Comparison of ENCODE assay signal across 20 cellular contexts in the genomic region with DNA sequence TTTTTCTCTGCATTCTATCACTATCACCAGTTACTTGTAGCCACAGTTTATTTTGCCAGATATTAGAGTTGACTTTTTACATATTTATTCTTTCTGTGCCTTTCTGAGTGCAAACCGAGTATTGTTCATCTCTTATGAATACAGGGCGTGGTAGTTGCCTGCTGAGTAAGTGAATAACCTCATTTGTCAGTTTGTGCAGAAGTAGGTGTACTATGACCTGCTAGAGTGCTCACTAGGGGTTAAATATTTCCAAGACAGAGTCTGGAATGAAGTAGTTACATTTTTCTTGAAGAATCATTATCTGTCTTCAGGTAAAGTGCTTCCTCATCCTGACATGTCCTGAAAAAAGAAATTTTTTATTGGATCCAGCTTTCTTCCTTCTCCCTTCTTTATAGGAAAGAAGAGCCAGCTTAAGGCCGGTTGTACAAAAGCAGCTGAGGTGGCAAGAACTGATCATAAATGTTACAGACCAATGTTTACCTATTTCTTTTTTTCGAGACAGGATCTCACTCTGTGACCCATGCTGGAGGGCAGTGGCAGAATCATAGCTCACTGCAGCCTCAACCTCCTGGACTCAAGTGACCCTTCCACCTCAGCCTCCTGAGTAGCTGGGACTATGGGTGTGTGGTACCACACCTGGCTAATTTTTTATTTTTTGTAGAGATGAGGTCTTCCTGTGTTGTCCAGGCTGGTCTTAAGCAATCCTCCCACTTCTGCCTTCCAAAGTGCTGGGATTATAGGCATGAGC.
A peak's percentile ranks its signal among the peaks of the same experiment; 100 is the strongest.
DNase-seq lines count a peak whose midpoint lies in the region; ATAC-seq and TF ChIP-seq lines count a peak whose summit lies in the region.
"Had no signal": no experiment of that assay in that cellular context is flagged by ENCODE, and none has a peak within 500 bp of the region (broad histone marks: within the 10 kb centered on the region; RNA-seq: fewer than 3 reads in every experiment).

No MANE protein-coding gene starts in this region.

- no peak overlapping the region for H3K4ac ChIP-seq in H9 (ENCODE audit: low read depth, low read length)

- no peak for TF ChIP-seq EP300 in esophagus muscularis mucosa (IDR thresholded peaks at IDR 0.05)

- H3K18ac ChIP-seq in H9 (ENCODE audit: insufficient read length, low read depth, low read length) = no peak overlapping the region

- H3K4me2 ChIP-seq in H9 (ENCODE audit: insufficient read depth, insufficient read length, low read length) = no peak overlapping the region

- DNase-seq in H9 (no peak), NCI-H748 treated with DMSO at 0.1 percent for 48 hours (lab: John Stamatoyannopoulos, UW) (peak; percentile 48), renal cortical epithelial cell (ENCODE audit: low read depth) (peak; percentile 36), SIG-M5 (lab: John Stamatoyannopoulos, UW) (no peak), esophagus muscularis mucosa (ENCODE audit: extremely low spot score) (no peak), HUDEP-2 (lab: John Stamatoyannopoulos, UW; ENCODE audit: unreplicated experiment in 76 of 76) (no peak)
- DNase-seq in activated CD4-positive, alpha-beta T cell treated with anti-CD3 and anti-CD28 coated beads, Interleukin-2, amount 50 U/mL, for 48 hours = no peak
- DNase-seq: activated naive CD4-positive, alpha-beta T cell treated with anti-CD3 and anti-CD28 coated beads for 36 hours; BE2C; body of pancreas; dorsolateral prefrontal cortex; hippocampal formation; left ventricle myocardium superior; natural killer cell; NCI-H1694 treated with DMSO at 0.1 percent for 48 hours; NCI-H510A treated with DMSO at 0.1 percent for 48 hours; SW 1271; testis had no signal

- intact Hi-C loops in esophagus muscularis mucosa (cut with DNase I) = no loop called here

- peaks cover 13 to 14% of the 10 kb centered on the region in 2 experiments for H3K4me1 Mint-ChIP-seq in H9

- no peaks in the 10 kb centered on the region for H3K27me3 Mint-ChIP-seq in H9 (ENCODE audit: low read depth)

- no peak overlapping the region for H4K91ac ChIP-seq in H9 (ENCODE audit: insufficient read length, low read depth, low read length)

- H2BK120ac ChIP-seq in H9 (ENCODE audit: low read depth, low read length, poor library complexity, severe bottlenecking) = no peak overlapping the region

- no peak overlapping the region for H3K4me3 ChIP-seq in esophagus muscularis mucosa
- H3K4me3 ChIP-seq: body of pancreas, dorsolateral prefrontal cortex, testis had no signal

- H3K27ac ChIP-seq in H9 (ENCODE audit: insufficient read length, low read depth, low read length) (no peak overlapping the region), esophagus muscularis mucosa (replicated peaks in 1 of 4) (no peak overlapping the region)
- H3K27ac ChIP-seq: body of pancreas, dorsolateral prefrontal cortex, testis had no signal

- H3K36me3 Mint-ChIP-seq in H9 (ENCODE audit: insufficient read depth in 1 of 3, low read depth in 3 of 3) = no peaks in the 10 kb centered on the region
- H3K36me3 Mint-ChIP-seq: natural killer cell had no signal

- H4K5ac ChIP-seq in H9 (ENCODE audit: insufficient read length, low read depth, low read length) = no peak overlapping the region

- no peak overlapping the region for H3K56ac ChIP-seq in H9 (ENCODE audit: insufficient read length, low read depth, low read length)

- no peak overlapping the region for H3K9ac ChIP-seq in H9 (ENCODE audit: extremely low read depth, insufficient read length, low read length)

- no peak overlapping the region for H3K23ac ChIP-seq in H9 (ENCODE audit: insufficient read length, low read depth, low read length)

- H3K23me2 ChIP-seq in H9 (ENCODE audit: insufficient read length, low read depth, low read length, poor library complexity, severe bottlenecking) = no peaks in the 10 kb centered on the region

- H3K14ac ChIP-seq in H9 (ENCODE audit: insufficient read depth, low read length) = no peak overlapping the region

- no peak overlapping the region for H3T11ph ChIP-seq in H9 (ENCODE audit: low read length)

- H3K36me3 ChIP-seq in esophagus muscularis mucosa = no peaks in the 10 kb centered on the region
- H3K36me3 ChIP-seq: BE2C had no signal

- no peak overlapping the region for H2AFZ ChIP-seq in H9 (ENCODE audit: low read length)

- H2BK15ac ChIP-seq in H9 (ENCODE audit: low read depth, low read length) = no peak overlapping the region

- H3K79me2 ChIP-seq in H9 (ENCODE audit: insufficient read depth, low read length) = no peaks in the 10 kb centered on the region

- no peak for TF ChIP-seq POLR2A in esophagus muscularis mucosa (IDR thresholded peaks at IDR 0.05; ENCODE audit: low read depth)

- H3K9me3 ChIP-seq in H9 (ENCODE audit: control insufficient read depth, low read depth, low read length) (no peaks in the 10 kb centered on the region), esophagus muscularis mucosa (no peaks in the 10 kb centered on the region)
- H3K9me3 ChIP-seq: BE2C, body of pancreas, testis had no signal

- no peak overlapping the region for H2AK5ac ChIP-seq in H9 (ENCODE audit: insufficient read length, low read length)

- no CpG with 5 or more reads among the region's 4 CpGs for WGBS in H9 (ENCODE audit: extremely low coverage, insufficient read length, low lambda C conversion rate)
- WGBS in esophagus muscularis mucosa = 84% methylated on average over 4 of the region's 4 CpGs

- no peaks in the 10 kb centered on the region; the same call in 1 of the 2 replicates for H3K4me1 ChIP-seq in H9 (ENCODE audit: insufficient read depth, low read length)
- peaks cover 0 to 13% (median 7%) of the 10 kb centered on the region in 4 donors for H3K4me1 ChIP-seq in esophagus muscularis mucosa
- H3K4me1 ChIP-seq: BE2C, body of pancreas, testis had no signal

- no peaks in the 10 kb centered on the region for H3K9me3 Mint-ChIP-seq in H9
- H3K9me3 Mint-ChIP-seq: natural killer cell had no signal

- peak; percentile 78 for ATAC-seq in esophagus mucosa
- ATAC-seq: body of pancreas, natural killer cell, Panc1 had no signal

- no peak overlapping the region for H3K27ac Mint-ChIP-seq in H9
- H3K27ac Mint-ChIP-seq: activated naive CD4-positive, alpha-beta T cell treated with anti-CD3 and anti-CD28 coated beads for 36 hours; natural killer cell had no signal

- H3K27me3 ChIP-seq in H9 (ENCODE audit: insufficient read depth, low read length) (no peaks in the 10 kb centered on the region), esophagus muscularis mucosa (no peaks in the 10 kb centered on the region)
- H3K27me3 ChIP-seq: BE2C, body of pancreas, dorsolateral prefrontal cortex, testis had no signal

- peak overlapping the region; percentile 32 for H2BK20ac ChIP-seq in H9 (ENCODE audit: low read depth, low read length, poor library complexity, severe bottlenecking)

- no peak for TF ChIP-seq CTCF in H9 (conservative IDR thresholded peaks at IDR 0.05)
- TF ChIP-seq CTCF in esophagus muscularis mucosa (IDR thresholded peaks at IDR 0.05) = no peak

- H2BK5ac ChIP-seq in H9 (ENCODE audit: insufficient read length, low read length) = no peak overlapping the region

- no peak overlapping the region for H2BK12ac ChIP-seq in H9 (ENCODE audit: insufficient read length, low read depth, low read length)

- no peaks in the 10 kb centered on the region for H3K79me1 ChIP-seq in H9 (ENCODE audit: insufficient read depth, low read depth, low read length, poor library complexity, severe bottlenecking)

- H4K20me1 ChIP-seq in H9 (ENCODE audit: control insufficient read depth, insufficient read depth, insufficient read length) = no peaks in the 10 kb centered on the region

- H4K8ac ChIP-seq in H9 (replicated peaks; ENCODE audit: insufficient read length, low read depth, low read length) = no peak overlapping the region

- no peak overlapping the region for H3K4me3 Mint-ChIP-seq in H9
- H3K4me3 Mint-ChIP-seq: activated naive CD4-positive, alpha-beta T cell treated with anti-CD3 and anti-CD28 coated beads for 36 hours; natural killer cell had no signal

Comparison
In these comparisons a context has a peak if more than half of its experiments do, and no peak if none do; other contexts are left out.
1. DNase-seq: peak in NCI-H748 treated with DMSO at 0.1 percent for 48 hours (single experiment) and renal cortical epithelial cell (single experiment); none in H9 (single experiment), SIG-M5 (single experiment), esophagus muscularis mucosa (single experiment), activated CD4-positive, alpha-beta T cell treated with anti-CD3 and anti-CD28 coated beads, Interleukin-2, amount 50 U/mL, for 48 hours (0 of 2) and HUDEP-2 (0 of 76).